19 cellular contexts compared by ENCODE assay signal in genomic region chr7:82039621-82040020, GRCh38.
DNase-seq lines count a peak whose midpoint lies in the region; ATAC-seq and TF ChIP-seq lines count a peak whose summit lies in the region.
"Had no signal": no experiment of that assay in that cellular context is flagged by ENCODE, and none has a peak within 500 bp of the region (broad histone marks: within the 10 kb centered on the region; RNA-seq: fewer than 3 reads in every experiment).

No MANE protein-coding gene starts in this region.

- H3K4me1 ChIP-seq in left ventricle myocardium inferior (peaks cover under 1% of the 10 kb centered on the region), spleen (no peaks in the 10 kb centered on the region)

- H3K27me3 ChIP-seq in left ventricle myocardium inferior (ENCODE audit: low read depth) (no peaks in the 10 kb centered on the region), spleen (replicated peaks in 1 of 7) (no peaks in the 10 kb centered on the region)

- H3K27me3 Mint-ChIP-seq in brain, result no peaks in the 10 kb centered on the region
- H3K27me3 Mint-ChIP-seq: B cell had no signal

- DNase-seq in left ventricle myocardium inferior (no peak), Right ventricle myocardium superior (no peak), foreskin melanocyte (peak; percentile 69), spleen (no peak), hepatic stellate cell (ENCODE audit: low spot score) (no peak)
- DNase-seq: 8988T, DMS79 treated with DMSO at 0.1 percent for 48 hours, NCI-H1105 treated with DMSO at 0.1 percent for 48 hours, NCI-H1694, NCI-H2081 treated with DMSO at 0.1 percent for 48 hours, NCI-H748 treated with DMSO at 0.1 percent for 48 hours, OCI-M1, SHP77 had no signal

- peaks cover 13% of the 10 kb centered on the region for H3K4me1 Mint-ChIP-seq in brain
- H3K4me1 Mint-ChIP-seq: B cell had no signal

- no peaks in the 10 kb centered on the region for H3K9me3 ChIP-seq in left ventricle myocardium inferior (replicated peaks)
- no peaks in the 10 kb centered on the region for H3K9me3 ChIP-seq in spleen
- H3K9me3 ChIP-seq: HAP-1 had no signal

- TF ChIP-seq POLR2A in spleen (IDR thresholded peaks at IDR 0.05), result no peak

- TF ChIP-seq CTCF in left ventricle myocardium inferior (IDR thresholded peaks at IDR 0.05; ENCODE audit: borderline replicate concordance) (no peak), brain (conservative IDR thresholded peaks at IDR 0.05) (no peak), spleen (IDR thresholded peaks at IDR 0.05 in 8 of 11, conservative IDR thresholded peaks at IDR 0.05 in 3 of 11) (no peak)

- no peak overlapping the region for H3K4me3 Mint-ChIP-seq in brain
- H3K4me3 Mint-ChIP-seq: B cell had no signal

- H3K36me3 ChIP-seq in left ventricle myocardium inferior, result peaks cover 4% of the 10 kb centered on the region
- H3K36me3 ChIP-seq in spleen, result no peaks in the 10 kb centered on the region
- H3K36me3 ChIP-seq: HAP-1 had no signal

- 60 to 78% (median 66%) methylated on average over 1 of the region's 1 CpG for WGBS in spleen, 5 donors

- H3K27ac ChIP-seq in left ventricle myocardium inferior (replicated peaks) (peak overlapping the region; percentile 40), spleen (peak overlapping the region in 5 of 8 donors; percentile 30 to 61 (median 52))

- no peaks in the 10 kb centered on the region for H3K36me3 Mint-ChIP-seq in brain

- H3K9me3 Mint-ChIP-seq in brain, result no peaks in the 10 kb centered on the region

- peak overlapping the region in 3 of 5 experiments; percentile 1 to 65 (median 39) for H3K27ac Mint-ChIP-seq in brain
- H3K27ac Mint-ChIP-seq: B cell had no signal

- intact Hi-C loops in left ventricle myocardium inferior (cut with micrococcal nuclease) (loop anchor here (10.0 kb wide), 2 partner anchors 445 to 535 kb away; no protein-coding TSS in a partner anchor), Right ventricle myocardium superior (cut with DNase I) (loop anchor here (5.0 to 10.0 kb wide), 2 partner anchors 533 to 565 kb away; no protein-coding TSS in a partner anchor), spleen (cut with DNase I; ENCODE audit: low total_unique reads) (loop anchor here (10.0 kb wide), 1 partner anchor 535 kb away; no protein-coding TSS in a partner anchor)

- ATAC-seq in Right ventricle myocardium superior (ENCODE audit: poor library complexity) (no peak), HG03469 (IDR thresholded peaks at IDR 0.05; ENCODE audit: unreplicated experiment) (no peak), HG03139 (IDR thresholded peaks at IDR 0.05; ENCODE audit: unreplicated experiment) (no peak)
- ATAC-seq: K562 had no signal

- no peak overlapping the region for H3K4me3 ChIP-seq in left ventricle myocardium inferior
- no peak overlapping the region for H3K4me3 ChIP-seq in spleen
- H3K4me3 ChIP-seq: HAP-1, K562 had no signal
